ENCODE assay signal across 15 cellular contexts in genomic region chr1:206448471-206448870, GRCh38. TPM values are rescaled to one million over a fixed set of nuclear protein-coding genes. Genes with fewer than 3 reads are reported as not detected.
DNase-seq lines count a peak whose midpoint lies in the region; ATAC-seq and TF ChIP-seq lines count a peak whose summit lies in the region.
"Had no signal": no experiment of that assay in that cellular context is flagged by ENCODE, and none has a peak within 500 bp of the region (broad histone marks: within the 10 kb centered on the region; RNA-seq: fewer than 3 reads in every experiment).

No MANE protein-coding gene starts in this region.

- ATAC-seq in sciatic nerve (peak; percentile 31), GM18873 (IDR thresholded peaks at IDR 0.05; ENCODE audit: low FRiP score, unreplicated experiment) (no peak), HG03457 (IDR thresholded peaks at IDR 0.05; ENCODE audit: unreplicated experiment) (no peak)
- ATAC-seq: CD8-positive, alpha-beta T cell; GM12878 had no signal

- H3K27me3 Mint-ChIP-seq in CD14-positive monocyte (ENCODE audit: low read depth in 3 of 3): peaks cover 0 to 3% (median under 1%) of the 10 kb centered on the region in 3 donors
- H3K27me3 Mint-ChIP-seq in dendritic cell treated with granulocyte-macrophage colony-stimulating factor and Interleukin-4, amounts not matched to agents 40 ng/mL and 50 ng/mL, for 4 days: no peaks in the 10 kb centered on the region

- intact Hi-C loops in CD14-positive monocyte (cut with micrococcal nuclease) (no loop called here), sciatic nerve (cut with DNase I) (no loop called here)
- intact Hi-C loops in dendritic cell treated with granulocyte-macrophage colony-stimulating factor and Interleukin-4, amounts not matched to agents 40 ng/mL and 50 ng/mL, for 4 days (cut with micrococcal nuclease): no loop called here

- H3K4me3 Mint-ChIP-seq in CD14-positive monocyte: no peak overlapping the region
- H3K4me3 Mint-ChIP-seq in dendritic cell treated with granulocyte-macrophage colony-stimulating factor and Interleukin-4, amounts not matched to agents 40 ng/mL and 50 ng/mL, for 4 days: no peak overlapping the region
- H3K4me3 Mint-ChIP-seq: CD8-positive, alpha-beta T cell had no signal

- in situ Hi-C loops in GM13976 (cut with MboI; ENCODE audit: low sequenced_read_pairs, unreplicated experiment): no loop called here

- peaks cover 96 to 100% of the 10 kb centered on the region in 2 donors for H3K36me3 Mint-ChIP-seq in CD14-positive monocyte
- peaks cover 100% of the 10 kb centered on the region for H3K36me3 Mint-ChIP-seq in dendritic cell treated with granulocyte-macrophage colony-stimulating factor and Interleukin-4, amounts not matched to agents 40 ng/mL and 50 ng/mL, for 4 days (ENCODE audit: low read depth)

- peak overlapping the region in 4 of 7 donors; percentile 35 to 82 (median 40) for H3K27ac Mint-ChIP-seq in CD14-positive monocyte
- peak overlapping the region; percentile 43 for H3K27ac Mint-ChIP-seq in dendritic cell treated with granulocyte-macrophage colony-stimulating factor and Interleukin-4, amounts not matched to agents 40 ng/mL and 50 ng/mL, for 4 days
- H3K27ac Mint-ChIP-seq: CD8-positive, alpha-beta T cell had no signal

- TF ChIP-seq CTCF in CD14-positive monocyte (IDR thresholded peaks at IDR 0.05): no peak
- no peak for TF ChIP-seq CTCF in GM13976 (IDR thresholded peaks at IDR 0.05; ENCODE audit: borderline replicate concordance, control extremely low read depth, extremely low read depth, insufficient read depth, missing control alignments)

- no peaks in the 10 kb centered on the region for H3K9me3 Mint-ChIP-seq in CD14-positive monocyte
- H3K9me3 Mint-ChIP-seq in dendritic cell treated with granulocyte-macrophage colony-stimulating factor and Interleukin-4, amounts not matched to agents 40 ng/mL and 50 ng/mL, for 4 days: no peaks in the 10 kb centered on the region
- H3K9me3 Mint-ChIP-seq: CD8-positive, alpha-beta T cell had no signal

- DNase-seq in CD14-positive monocyte (ENCODE audit: low spot score): no peak
- DNase-seq in GM13976 (ENCODE audit: low spot score): peak; percentile 4
- peak; percentile 25 for DNase-seq in sciatic nerve (ENCODE audit: low spot score)
- DNase-seq in NCI-H446 treated with DMSO at 0.1 percent for 48 hours (lab: John Stamatoyannopoulos, UW): no peak
- DNase-seq: ACHN; AML-193; Calu3; CD8-positive, alpha-beta T cell; DMS79 treated with DMSO at 0.1 percent for 48 hours; EL; GM23248 had no signal

- H3K4me1 Mint-ChIP-seq in CD14-positive monocyte: no peaks in the 10 kb centered on the region
- peaks cover 22% of the 10 kb centered on the region for H3K4me1 Mint-ChIP-seq in dendritic cell treated with granulocyte-macrophage colony-stimulating factor and Interleukin-4, amounts not matched to agents 40 ng/mL and 50 ng/mL, for 4 days (ENCODE audit: low read depth)

RNA-seq across cellular contexts. Expression of gene IKBKE, which starts 21.8 kb away (rescaled TPM):
- polyA plus RNA-seq in CD14-positive monocyte: 10 to 100 TPM; 35.6 to 40.7 TPM
- total RNA-seq in sciatic nerve: 4.1 TPM

RNA-seq across cellular contexts. Expression of gene RASSF5, which starts 58.9 kb away (rescaled TPM):
- polyA plus RNA-seq in CD14-positive monocyte: 100 to 1,000 TPM in 1 of 2 donors, 10 to 100 TPM in 1; 81.6 to 127 TPM
- 53.0 TPM for total RNA-seq in sciatic nerve

Comparison
In these comparisons a context has a peak if more than half of its experiments do, and no peak if none do; other contexts are left out.
1. DNase-seq: peak in GM13976 (single experiment) and sciatic nerve (single experiment); none in CD14-positive monocyte (single experiment) and NCI-H446 treated with DMSO at 0.1 percent for 48 hours (single experiment).